ENCODE assay signal across 16 cellular contexts in genomic region chr11:96159968-96160367, GRCh38.
"Had no signal": no experiment of that assay in that cellular context is flagged by ENCODE, and none has a peak within 500 bp of the region (broad histone marks: within the 10 kb centered on the region; RNA-seq: fewer than 3 reads in every experiment).

No MANE protein-coding gene starts in this region.

- DNase-seq: activated CD4-positive, CD25-positive, alpha-beta regulatory T cell treated with anti-CD3 and anti-CD28 coated beads, Interleukin-2, amount 50 U/mL, for 72 hours; activated naive CD8-positive, alpha-beta T cell treated with anti-CD3 and anti-CD28 coated beads, Interleukin-2, amount 10 ng/mL, durations not matched to agents 7 days and 5 days; anterior cingulate cortex; brain microvascular endothelial cell; effector CD8-positive, alpha-beta T cell; esophagus squamous epithelium; kidney glomerular epithelial cell; left ventricle myocardium superior; pancreas; stimulated activated CD4-positive, alpha-beta T cell treated with anti-CD3 and anti-CD28 coated beads, Interleukin-12 subunit alpha, Interleukin-12 subunit beta, amount 100 ng/mL, for 4 hours; stimulated activated CD4-positive, alpha-beta T cell treated with anti-CD3 and anti-CD28 coated beads, Interleukin-2, amount 100 ng/mL, for 24 hours; stomach; T1000; uterus had no signal

- H3K27ac Mint-ChIP-seq: activated naive CD8-positive, alpha-beta T cell treated with anti-CD3 and anti-CD28 coated beads, Interleukin-2, amount 10 ng/mL, durations not matched to agents 7 days and 5 days; neural progenitor cell had no signal

- H3K4me3 ChIP-seq: esophagus squamous epithelium, neural progenitor cell, pancreas, stomach, thoracic aorta, uterus had no signal

- H3K4me1 ChIP-seq: pancreas had no signal

- H3K4me3 Mint-ChIP-seq: activated naive CD8-positive, alpha-beta T cell treated with anti-CD3 and anti-CD28 coated beads, Interleukin-2, amount 10 ng/mL, durations not matched to agents 7 days and 5 days; neural progenitor cell had no signal

- H3K27me3 ChIP-seq: brain microvascular endothelial cell, esophagus squamous epithelium, neural progenitor cell, pancreas, stomach, uterus had no signal

- H3K4me2 ChIP-seq: neural progenitor cell had no signal

- H3K9me3 Mint-ChIP-seq: activated naive CD8-positive, alpha-beta T cell treated with anti-CD3 and anti-CD28 coated beads, Interleukin-2, amount 10 ng/mL, durations not matched to agents 7 days and 5 days had no signal

- H3K27me3 Mint-ChIP-seq: activated naive CD8-positive, alpha-beta T cell treated with anti-CD3 and anti-CD28 coated beads, Interleukin-2, amount 10 ng/mL, durations not matched to agents 7 days and 5 days had no signal

- ATAC-seq: left ventricle myocardium superior, pancreas had no signal

- H3K36me3 ChIP-seq: brain microvascular endothelial cell, esophagus squamous epithelium, neural progenitor cell, pancreas, stomach, thoracic aorta, uterus had no signal

- H3K27ac ChIP-seq: esophagus squamous epithelium, neural progenitor cell, pancreas, stomach had no signal

- H2AFZ ChIP-seq: neural progenitor cell had no signal

- H3K9ac ChIP-seq: neural progenitor cell had no signal

- H3K9me3 ChIP-seq: esophagus squamous epithelium, pancreas, stomach, thoracic aorta, uterus had no signal
